In the genomic region with DNA sequence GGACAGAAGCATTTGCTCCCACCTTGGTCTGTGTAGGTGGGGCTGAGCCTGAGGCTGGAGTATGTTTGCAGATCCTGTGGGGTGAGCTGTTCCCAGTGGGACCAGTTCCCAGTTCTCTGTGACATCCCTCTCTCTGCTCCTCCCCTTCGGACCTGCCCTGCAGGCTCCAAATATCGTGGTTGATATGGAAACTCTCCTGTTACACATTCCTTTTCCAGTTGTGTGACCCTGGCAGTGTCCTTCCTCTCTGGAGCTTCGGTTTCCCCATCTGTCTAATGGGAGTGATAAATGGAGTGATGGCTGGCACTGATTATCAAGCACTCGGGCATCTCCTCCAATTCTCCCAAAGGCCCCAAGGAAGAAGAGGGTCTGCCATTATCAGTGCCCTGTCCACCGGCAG, we compare ENCODE assay signal across 22 cellular contexts. TPM values are rescaled to one million over a fixed set of nuclear protein-coding genes. Genes with fewer than 3 reads are reported as not detected.
DNase-seq lines count a peak whose midpoint lies in the region; ATAC-seq and TF ChIP-seq lines count a peak whose summit lies in the region.
"Had no signal": no experiment of that assay in that cellular context is flagged by ENCODE, and none has a peak within 500 bp of the region (broad histone marks: within the 10 kb centered on the region; RNA-seq: fewer than 3 reads in every experiment).

No MANE protein-coding gene starts in this region.

- H3K4me3 ChIP-seq in osteoblast (ENCODE audit: insufficient read depth, low read length): no peak overlapping the region
- H3K4me3 ChIP-seq: K562, thoracic aorta had no signal

- H4K20me1 ChIP-seq in osteoblast (ENCODE audit: insufficient read depth, low read length): no peaks in the 10 kb centered on the region

- peaks cover 5% of the 10 kb centered on the region for H3K4me1 ChIP-seq in osteoblast (ENCODE audit: insufficient read depth, low read length)

- H3K4me2 ChIP-seq in osteoblast (ENCODE audit: insufficient read depth, low read length): no peak overlapping the region

- no peaks in the 10 kb centered on the region for H3K79me2 ChIP-seq in osteoblast (ENCODE audit: insufficient read depth, low read length)

- TF ChIP-seq CTCF in type B pancreatic cell (conservative IDR thresholded peaks at IDR 0.05): no peak
- TF ChIP-seq CTCF in osteoblast (IDR thresholded peaks at IDR 0.05; ENCODE audit: extremely low read depth, low read depth, low read length): no peak

- no peaks in the 10 kb centered on the region for H3K36me3 Mint-ChIP-seq in type B pancreatic cell
- no peaks in the 10 kb centered on the region for H3K36me3 Mint-ChIP-seq in activated CD4-positive, alpha-beta T cell treated with anti-CD3 and anti-CD28 coated beads for 36 hours (ENCODE audit: low read depth)
- H3K36me3 Mint-ChIP-seq: activated naive CD4-positive, alpha-beta T cell treated with anti-CD3 and anti-CD28 coated beads, Interleukin-2, amount 10 ng/mL, durations not matched to agents 7 days and 5 days; naive thymus-derived CD8-positive, alpha-beta T cell had no signal

- intact Hi-C loops in activated CD4-positive, alpha-beta T cell treated with anti-CD3 and anti-CD28 coated beads for 36 hours (cut with DNase I, micrococcal nuclease): no loop called here

- H3K36me3 ChIP-seq in osteoblast (ENCODE audit: insufficient read depth, low read length): no peaks in the 10 kb centered on the region
- H3K36me3 ChIP-seq: thoracic aorta had no signal

- peak overlapping the region; percentile 53 for H3K27ac Mint-ChIP-seq in type B pancreatic cell
- no peak overlapping the region for H3K27ac Mint-ChIP-seq in activated CD4-positive, alpha-beta T cell treated with anti-CD3 and anti-CD28 coated beads for 36 hours
- H3K27ac Mint-ChIP-seq: activated naive CD4-positive, alpha-beta T cell treated with anti-CD3 and anti-CD28 coated beads, Interleukin-2, amount 10 ng/mL, durations not matched to agents 7 days and 5 days; B cell; dendritic cell treated with granulocyte-macrophage colony-stimulating factor and Interleukin-4, amounts not matched to agents 40 ng/mL and 50 ng/mL, for 4 days; naive thymus-derived CD8-positive, alpha-beta T cell had no signal

- H2AFZ ChIP-seq in osteoblast (ENCODE audit: low read length): no peak overlapping the region

- peaks cover 44% of the 10 kb centered on the region for H3K4me1 Mint-ChIP-seq in type B pancreatic cell (ENCODE audit: unreplicated experiment)
- H3K4me1 Mint-ChIP-seq in activated CD4-positive, alpha-beta T cell treated with anti-CD3 and anti-CD28 coated beads for 36 hours: no peaks in the 10 kb centered on the region
- H3K4me1 Mint-ChIP-seq: activated naive CD4-positive, alpha-beta T cell treated with anti-CD3 and anti-CD28 coated beads, Interleukin-2, amount 10 ng/mL, durations not matched to agents 7 days and 5 days had no signal

- POLR2A ChIA-PET in activated CD4-positive, alpha-beta T cell treated with anti-CD3 and anti-CD28 coated beads for 36 hours (lab: Charles Lee): no interaction called here

- H3K27me3 Mint-ChIP-seq in type B pancreatic cell: peaks cover 7% of the 10 kb centered on the region
- peaks cover 19% of the 10 kb centered on the region for H3K27me3 Mint-ChIP-seq in activated CD4-positive, alpha-beta T cell treated with anti-CD3 and anti-CD28 coated beads for 36 hours

- peak; percentile 6 for DNase-seq in activated effector memory CD4-positive, alpha-beta T cell treated with anti-CD3 and anti-CD28 coated beads, Interleukin-2, amount 50 U/mL, for 16 hours
- DNase-seq in activated effector memory CD4-positive, alpha-beta T cell treated with Interleukin-2 at 50 U/mL for 16 hours: no peak
- DNase-seq in NCI-H69 (lab: John Stamatoyannopoulos, UW) (peak; percentile 71), glomerular visceral epithelial cell (ENCODE audit: extremely low spot score) (peak; percentile 60), type B pancreatic cell (ENCODE audit: extremely low spot score, unreplicated experiment) (no peak), inferior parietal cortex (ENCODE audit: extremely low spot score) (no peak), osteoblast (ENCODE audit: insufficient read length, low spot score, missing footprints) (no peak)
- DNase-seq in activated CD4-positive, alpha-beta T cell treated with anti-CD3 and anti-CD28 coated beads for 36 hours: no peak
- DNase-seq: 8988T; activated CD4-positive, CD25-positive, alpha-beta regulatory T cell treated with anti-CD3 and anti-CD28 coated beads, Interleukin-2, amount 50 U/mL, for 72 hours; activated naive CD4-positive, alpha-beta T cell treated with anti-CD3 and anti-CD28 coated beads, Interleukin-2, amount 10 ng/mL, durations not matched to agents 7 days and 5 days; activated T-cell treated with anti-CD3 and anti-CD28 coated beads, Interleukin-2, amount 50 U/mL, for 1 hour; anterior cingulate cortex; naive thymus-derived CD8-positive, alpha-beta T cell; NCI-H526; Right ventricle myocardium superior; stimulated activated naive CD4-positive, alpha-beta T cell treated with Interleukin-2 at 50 U/mL for 16 hours had no signal

- H3K9me3 ChIP-seq in osteoblast (ENCODE audit: low read depth, low read length): peaks cover 4% of the 10 kb centered on the region
- H3K9me3 ChIP-seq: thoracic aorta had no signal

- CTCF ChIA-PET in activated CD4-positive, alpha-beta T cell treated with anti-CD3 and anti-CD28 coated beads for 36 hours (lab: Charles Lee): interaction anchor here (0.6 to 0.9 kb wide), 3 partner anchors 9 to 40 kb away, joined by 3 read pairs; no protein-coding TSS in a partner anchor

- no peaks in the 10 kb centered on the region for H3K9me3 Mint-ChIP-seq in type B pancreatic cell
- no peaks in the 10 kb centered on the region for H3K9me3 Mint-ChIP-seq in activated CD4-positive, alpha-beta T cell treated with anti-CD3 and anti-CD28 coated beads for 36 hours (ENCODE audit: low read depth)
- H3K9me3 Mint-ChIP-seq: activated naive CD4-positive, alpha-beta T cell treated with anti-CD3 and anti-CD28 coated beads, Interleukin-2, amount 10 ng/mL, durations not matched to agents 7 days and 5 days; dendritic cell treated with granulocyte-macrophage colony-stimulating factor and Interleukin-4, amounts not matched to agents 40 ng/mL and 50 ng/mL, for 4 days; naive thymus-derived CD8-positive, alpha-beta T cell had no signal

- no peak overlapping the region for H3K27ac ChIP-seq in osteoblast (ENCODE audit: low read depth, low read length)
- H3K27ac ChIP-seq: thoracic aorta had no signal

- no peaks in the 10 kb centered on the region for H3K27me3 ChIP-seq in osteoblast (ENCODE audit: insufficient read depth, low read length)

- ATAC-seq in activated CD4-positive, alpha-beta T cell treated with anti-CD3 and anti-CD28 coated beads for 36 hours: no peak
- ATAC-seq: left lobe of liver; naive thymus-derived CD8-positive, alpha-beta T cell had no signal

- no peak overlapping the region for H3K4me3 Mint-ChIP-seq in type B pancreatic cell
- H3K4me3 Mint-ChIP-seq in activated CD4-positive, alpha-beta T cell treated with anti-CD3 and anti-CD28 coated beads for 36 hours: no peak overlapping the region
- H3K4me3 Mint-ChIP-seq: activated naive CD4-positive, alpha-beta T cell treated with anti-CD3 and anti-CD28 coated beads, Interleukin-2, amount 10 ng/mL, durations not matched to agents 7 days and 5 days; B cell; dendritic cell treated with granulocyte-macrophage colony-stimulating factor and Interleukin-4, amounts not matched to agents 40 ng/mL and 50 ng/mL, for 4 days; naive thymus-derived CD8-positive, alpha-beta T cell had no signal

RNA-seq across cellular contexts. Expression of a gene that starts 15.7 kb away (rescaled TPM):
- 28.6 and 31.7 TPM in 2 replicates for total RNA-seq in type B pancreatic cell (ENCODE audit: low replicate concordance)
- 78.2 and 137 TPM in 2 replicates for total RNA-seq in osteoblast
- total RNA-seq in activated CD4-positive, alpha-beta T cell treated with anti-CD3 and anti-CD28 coated beads for 36 hours: under 1 TPM; 0.04 to 0.09 TPM
- total RNA-seq: naive thymus-derived CD8-positive, alpha-beta T cell had no signal

Comparison
In these comparisons a context has a peak if more than half of its experiments do, and no peak if none do; other contexts are left out.
1. DNase-seq: peak in activated effector memory CD4-positive, alpha-beta T cell treated with anti-CD3 and anti-CD28 coated beads, Interleukin-2, amount 50 U/mL, for 16 hours (single experiment), NCI-H69 (single experiment) and glomerular visceral epithelial cell (single experiment); none in activated effector memory CD4-positive, alpha-beta T cell treated with Interleukin-2 at 50 U/mL for 16 hours (single experiment), type B pancreatic cell (single experiment), inferior parietal cortex (single experiment), osteoblast (single experiment) and activated CD4-positive, alpha-beta T cell treated with anti-CD3 and anti-CD28 coated beads for 36 hours (single experiment).
2. RNA of a gene that starts 15.7 kb away (total RNA-seq): 78.2 to 137 TPM in osteoblast and 28.6 to 31.7 TPM in type B pancreatic cell; 0.04 to 0.09 TPM in activated CD4-positive, alpha-beta T cell treated with anti-CD3 and anti-CD28 coated beads for 36 hours; every median in the first group is over 10 times any median in the second.